ENCODE assay signal across 13 cellular contexts in genomic region chr5:168714046-168714445, GRCh38.
DNase-seq lines count a peak whose midpoint lies in the region; ATAC-seq lines count a peak whose summit lies in the region.
"Had no signal": no experiment of that assay in that cellular context is flagged by ENCODE, and none has a peak within 500 bp of the region (broad histone marks: within the 10 kb centered on the region; RNA-seq: fewer than 3 reads in every experiment).

No MANE protein-coding gene starts in this region.

- no peak overlapping the region for H4K8ac ChIP-seq in trophoblast cell (ENCODE audit: low read depth, low read length)

- H2BK120ac ChIP-seq in trophoblast cell (ENCODE audit: insufficient read depth, low read length, poor library complexity), result peak overlapping the region; percentile 43

- POLR2A ChIA-PET in activated CD4-positive, alpha-beta T cell treated with anti-CD3 and anti-CD28 coated beads for 36 hours (lab: Charles Lee), result interaction anchor here (0.6 kb wide), 1 partner anchor 21 kb away, joined by 3 read pairs; no protein-coding TSS in a partner anchor
- POLR2A ChIA-PET in activated CD4-positive, alpha-beta T cell treated with anti-CD3 and anti-CD28 coated beads, Interleukin-2, amount 10 ng/mL, durations not matched to agents 7 days and 5 days (lab: Charles Lee), result no interaction called here

- no peak overlapping the region for H3K4me3 Mint-ChIP-seq in activated CD4-positive, alpha-beta T cell treated with anti-CD3 and anti-CD28 coated beads for 36 hours
- H3K4me3 Mint-ChIP-seq in activated CD4-positive, alpha-beta T cell treated with anti-CD3 and anti-CD28 coated beads, Interleukin-2, amount 10 ng/mL, durations not matched to agents 7 days and 5 days, result no peak overlapping the region
- H3K4me3 Mint-ChIP-seq: naive thymus-derived CD4-positive, alpha-beta T cell had no signal

- in situ Hi-C loops in KBM-7 (cut with MboI; ENCODE audit: low pct_unique_long_range_greater_than_20kb, low sequenced_read_pairs), result no loop called here

- ATAC-seq in activated CD4-positive, alpha-beta T cell treated with anti-CD3 and anti-CD28 coated beads for 36 hours, result peak; percentile 81
- peak; percentile 45 for ATAC-seq in HG03103 (IDR thresholded peaks at IDR 0.05; ENCODE audit: low read depth, unreplicated experiment)
- ATAC-seq in sciatic nerve, result no peak
- ATAC-seq: A549; naive thymus-derived CD4-positive, alpha-beta T cell had no signal

- H3K18ac ChIP-seq in trophoblast cell (ENCODE audit: low read length), result no peak overlapping the region

- no peak overlapping the region for H2BK5ac ChIP-seq in trophoblast cell (ENCODE audit: low read depth, low read length, poor library complexity)

- peaks cover 6% of the 10 kb centered on the region for H3K27me3 Mint-ChIP-seq in activated CD4-positive, alpha-beta T cell treated with anti-CD3 and anti-CD28 coated beads for 36 hours
- no peaks in the 10 kb centered on the region for H3K27me3 Mint-ChIP-seq in activated CD4-positive, alpha-beta T cell treated with anti-CD3 and anti-CD28 coated beads, Interleukin-2, amount 10 ng/mL, durations not matched to agents 7 days and 5 days

- peak; percentile 35 for DNase-seq in activated CD4-positive, alpha-beta T cell treated with anti-CD3 and anti-CD28 coated beads for 36 hours
- no peak for DNase-seq in activated CD4-positive, alpha-beta T cell treated with anti-CD3 and anti-CD28 coated beads, Interleukin-2, amount 10 ng/mL, durations not matched to agents 7 days and 5 days
- DNase-seq in astrocyte of the hippocampus (ENCODE audit: low read depth, low spot score) (peak; percentile 29), trophoblast cell (no peak), KBM-7 (no peak), sciatic nerve (ENCODE audit: low spot score) (no peak), NCI-H524 treated with DMSO at 0.1 percent for 48 hours (lab: John Stamatoyannopoulos, UW) (no peak)
- DNase-seq: activated T-cell treated with anti-CD3 and anti-CD28 coated beads for 4 hours; caudate nucleus; naive thymus-derived CD4-positive, alpha-beta T cell; NCI-H2227 treated with DMSO at 0.1 percent for 48 hours had no signal

- no peak overlapping the region for H4K12ac ChIP-seq in trophoblast cell (ENCODE audit: low read depth, low read length)

- H3K4me3 ChIP-seq in trophoblast cell (ENCODE audit: low read depth, low read length), result no peak overlapping the region
- H3K4me3 ChIP-seq: A549 had no signal

- H3K9ac ChIP-seq in trophoblast cell (ENCODE audit: low read length), result no peak overlapping the region

- no peaks in the 10 kb centered on the region for H3K9me3 ChIP-seq in trophoblast cell (ENCODE audit: insufficient read depth, low read depth, low read length)
- H3K9me3 ChIP-seq: A549 had no signal

- no peak overlapping the region for H3K14ac ChIP-seq in trophoblast cell (ENCODE audit: low read length)

- H3K27ac ChIP-seq in trophoblast cell (ENCODE audit: low read depth, low read length), result no peak overlapping the region

- H3K23ac ChIP-seq in trophoblast cell (ENCODE audit: low read length), result no peak overlapping the region

- no peaks in the 10 kb centered on the region for H3K79me2 ChIP-seq in trophoblast cell (ENCODE audit: control insufficient read depth, insufficient read depth, low read length, poor library complexity)

- peaks cover 8 to 11% of the 10 kb centered on the region in 2 experiments for H3K4me1 ChIP-seq in trophoblast cell (ENCODE audit: control insufficient read depth in 1 of 2, insufficient read depth in 2 of 2, low read length in 2 of 2)

- H2AFZ ChIP-seq in trophoblast cell (ENCODE audit: insufficient read depth, low read length, poor library complexity), result no peak overlapping the region

- no peaks in the 10 kb centered on the region for H3K79me1 ChIP-seq in trophoblast cell (ENCODE audit: low read length)

- peak overlapping the region; percentile 8 for H2BK12ac ChIP-seq in trophoblast cell (ENCODE audit: low read length)

- peaks cover 11% of the 10 kb centered on the region for H3K4me1 Mint-ChIP-seq in activated CD4-positive, alpha-beta T cell treated with anti-CD3 and anti-CD28 coated beads for 36 hours
- no peaks in the 10 kb centered on the region for H3K4me1 Mint-ChIP-seq in activated CD4-positive, alpha-beta T cell treated with anti-CD3 and anti-CD28 coated beads, Interleukin-2, amount 10 ng/mL, durations not matched to agents 7 days and 5 days
- H3K4me1 Mint-ChIP-seq: naive thymus-derived CD4-positive, alpha-beta T cell had no signal

- H3K27me3 ChIP-seq in trophoblast cell (ENCODE audit: insufficient read depth, low read length), result no peaks in the 10 kb centered on the region

- intact Hi-C loops in activated CD4-positive, alpha-beta T cell treated with anti-CD3 and anti-CD28 coated beads for 36 hours (cut with DNase I, micrococcal nuclease), result no loop called here
- intact Hi-C loops in sciatic nerve (cut with DNase I), result no loop called here

- CTCF ChIA-PET in activated CD4-positive, alpha-beta T cell treated with anti-CD3 and anti-CD28 coated beads for 36 hours (lab: Charles Lee), result interaction anchor here (1.4 kb wide), 1 partner anchor 236 kb away, joined by 3 read pairs; no protein-coding TSS in a partner anchor
- CTCF ChIA-PET in activated CD4-positive, alpha-beta T cell treated with anti-CD3 and anti-CD28 coated beads, Interleukin-2, amount 10 ng/mL, durations not matched to agents 7 days and 5 days (lab: Charles Lee), result interaction anchor here (0.8 to 1.1 kb wide), 2 partner anchors 14 to 104 kb away, joined by 3 read pairs; no protein-coding TSS in a partner anchor

- H3K4me2 ChIP-seq in trophoblast cell (ENCODE audit: low read length), result no peak overlapping the region
- H3K4me2 ChIP-seq: A549 had no signal

- H3K4ac ChIP-seq in trophoblast cell (ENCODE audit: low read depth, low read length), result no peak overlapping the region

- H3K36me3 ChIP-seq in trophoblast cell (ENCODE audit: control insufficient read depth in 1 of 2, insufficient read depth in 2 of 2, low read length in 2 of 2), result peaks cover 4 to 9% of the 10 kb centered on the region in 2 experiments

- no CpG with 5 or more reads among the region's 4 CpGs for WGBS in trophoblast cell (ENCODE audit: extremely low coverage, insufficient coverage, insufficient read length)

- no peak overlapping the region for H4K91ac ChIP-seq in trophoblast cell (ENCODE audit: low read depth, low read length)

- H2AK5ac ChIP-seq in trophoblast cell (ENCODE audit: low read length), result peak overlapping the region; percentile 65

- peak overlapping the region; percentile 56 for H3K27ac Mint-ChIP-seq in activated CD4-positive, alpha-beta T cell treated with anti-CD3 and anti-CD28 coated beads for 36 hours
- no peak overlapping the region for H3K27ac Mint-ChIP-seq in activated CD4-positive, alpha-beta T cell treated with anti-CD3 and anti-CD28 coated beads, Interleukin-2, amount 10 ng/mL, durations not matched to agents 7 days and 5 days
- H3K27ac Mint-ChIP-seq: naive thymus-derived CD4-positive, alpha-beta T cell had no signal

- H3K36me3 Mint-ChIP-seq in activated CD4-positive, alpha-beta T cell treated with anti-CD3 and anti-CD28 coated beads for 36 hours (ENCODE audit: low read depth), result no peaks in the 10 kb centered on the region
- H3K36me3 Mint-ChIP-seq in activated CD4-positive, alpha-beta T cell treated with anti-CD3 and anti-CD28 coated beads, Interleukin-2, amount 10 ng/mL, durations not matched to agents 7 days and 5 days (ENCODE audit: low read depth), result no peaks in the 10 kb centered on the region
- H3K36me3 Mint-ChIP-seq: naive thymus-derived CD4-positive, alpha-beta T cell had no signal

- no peaks in the 10 kb centered on the region for H3K9me3 Mint-ChIP-seq in activated CD4-positive, alpha-beta T cell treated with anti-CD3 and anti-CD28 coated beads for 36 hours (ENCODE audit: low read depth)
- no peaks in the 10 kb centered on the region for H3K9me3 Mint-ChIP-seq in activated CD4-positive, alpha-beta T cell treated with anti-CD3 and anti-CD28 coated beads, Interleukin-2, amount 10 ng/mL, durations not matched to agents 7 days and 5 days
- H3K9me3 Mint-ChIP-seq: naive thymus-derived CD4-positive, alpha-beta T cell had no signal

Comparison
In these comparisons a context has a peak if more than half of its experiments do, and no peak if none do; other contexts are left out.
1. DNase-seq: peak in activated CD4-positive, alpha-beta T cell treated with anti-CD3 and anti-CD28 coated beads for 36 hours (single experiment) and astrocyte of the hippocampus (single experiment); none in activated CD4-positive, alpha-beta T cell treated with anti-CD3 and anti-CD28 coated beads, Interleukin-2, amount 10 ng/mL, durations not matched to agents 7 days and 5 days (single experiment), trophoblast cell (0 of 2), KBM-7 (single experiment), sciatic nerve (single experiment) and NCI-H524 treated with DMSO at 0.1 percent for 48 hours (single experiment).